4 cellular contexts compared by ENCODE assay signal in genomic region chr5:197031-197430, GRCh38. TPM values are rescaled to one million over a fixed set of nuclear protein-coding genes. Genes with fewer than 3 reads are reported as not detected.
"Had no signal": no experiment of that assay in that cellular context is flagged by ENCODE, and none has a peak within 500 bp of the region (broad histone marks: within the 10 kb centered on the region; RNA-seq: fewer than 3 reads in every experiment).

No MANE protein-coding gene starts in this region.

RNA-seq across cellular contexts. Expression of gene LRRC14B, which starts 5.7 kb away (rescaled TPM):
- total RNA-seq: esophagus muscularis mucosa, left colon, natural killer cell, occipital lobe had no signal
